Comparison of ENCODE assay signal across 9 cellular contexts in genomic region chr16:73047221-73047535, GRCh38. TPM values are rescaled to one million over a fixed set of nuclear protein-coding genes. Genes with fewer than 3 reads are reported as not detected.
DNase-seq lines count a peak whose midpoint lies in the region; ATAC-seq, FAIRE-seq and TF ChIP-seq lines count a peak whose summit lies in the region.
"Had no signal": no experiment of that assay in that cellular context is flagged by ENCODE, and none has a peak within 500 bp of the region (broad histone marks: within the 10 kb centered on the region; RNA-seq: fewer than 3 reads in every experiment).

No MANE protein-coding gene starts in this region.

- H3K9me3 ChIP-seq in heart left ventricle (no peaks in the 10 kb centered on the region), GM12878 (replicated peaks; ENCODE audit: control insufficient read depth, insufficient read depth, low read length) (no peaks in the 10 kb centered on the region)

- peak overlapping the region; percentile 87 to 97 (median 91) for H3K27ac ChIP-seq in heart left ventricle
- H3K27ac ChIP-seq in GM12878 (ENCODE audit: control insufficient read depth, insufficient read depth) = peak overlapping the region; percentile 48
- H3K27ac ChIP-seq in urinary bladder (ENCODE audit: low read depth) = peak overlapping the region; percentile 92

- RAD21 ChIA-PET in GM12878 (lab: Charles Lee; ENCODE audit: unreplicated experiment) = interaction anchor here (1.0 to 2.4 kb wide), 3 partner anchors 10 to 215 kb away, joined by 3 to 20 read pairs (median 6); no protein-coding TSS in a partner anchor

- FAIRE-seq in GM12878 (lab: Jason Lieb, UNC) = no peak

- intact Hi-C loops in heart left ventricle (cut with DNase I) = loop anchor here in 7 of 10 donors (5.0 to 10.0 kb wide), 7 partner anchors 60 to 215 kb away; no protein-coding TSS in a partner anchor
- intact Hi-C loops in cardiac septum (cut with DNase I) = loop anchor here (5.0 kb wide), 1 partner anchor 215 kb away; no protein-coding TSS in a partner anchor
- intact Hi-C loops in GM12878 (cut with micrococcal nuclease; ENCODE audit: unreplicated experiment) = no loop called here

- ATAC-seq in heart left ventricle (no peak), GM12878 (no peak), memory B cell (ENCODE audit: low read depth) (no peak)
- no peak for ATAC-seq in activated CD4-positive, CD25-positive, alpha-beta regulatory T cell treated with anti-CD3 and anti-CD28 coated beads, Interleukin-2, amount 50 U/mL, for 24 hours

- CTCF ChIA-PET in GM12878 (lab: Yijun Ruan, JAX) = interaction anchor here (0.9 to 11.3 kb wide), 6 partner anchors 10 to 457 kb away, joined by 3 to 57 read pairs (median 4); no protein-coding TSS in a partner anchor

- no peak for TF ChIP-seq EP300 in GM12878 (IDR thresholded peaks at IDR 0.05; ENCODE audit: borderline replicate concordance in 1 of 2, control insufficient read depth in 1 of 2, low read depth in 2 of 2, low read length in 2 of 2)

- peak overlapping the region; percentile 85 for H3K27ac Mint-ChIP-seq in memory B cell

- H3K4me3 Mint-ChIP-seq in memory B cell = peak overlapping the region; percentile 85

- H3K9ac ChIP-seq in GM12878 (ENCODE audit: control insufficient read depth, insufficient read depth, low read length) = peak overlapping the region; percentile 69

- H3K4me2 ChIP-seq in GM12878 (ENCODE audit: control insufficient read depth, insufficient read depth) = peak overlapping the region; percentile 88

- H3K79me2 ChIP-seq in GM12878 (ENCODE audit: control insufficient read depth, insufficient read depth, low read length) = peaks cover 20% of the 10 kb centered on the region

- no peak for DNase-seq in heart left ventricle
- DNase-seq in cardiac septum (ENCODE audit: low spot score) = no peak
- DNase-seq in GM12878 (ENCODE audit: low read depth, low spot score) = no peak
- no peak for DNase-seq in memory B cell (ENCODE audit: low spot score in 2 of 2)
- DNase-seq in inferior parietal cortex (ENCODE audit: extremely low spot score) = no peak
- DNase-seq in NOMO-1 (lab: John Stamatoyannopoulos, UW; ENCODE audit: unreplicated experiment in 2 of 2) = no peak
- DNase-seq: NCI-H1048 had no signal

- H3K27me3 ChIP-seq in heart left ventricle (no peaks in the 10 kb centered on the region), GM12878 (replicated peaks in 1 of 2; ENCODE audit: control insufficient read depth in 2 of 2, insufficient read depth in 2 of 2, low read length in 1 of 2) (no peaks in the 10 kb centered on the region)

- H3K4me1 Mint-ChIP-seq in memory B cell = peaks cover 15% of the 10 kb centered on the region

- H4K20me1 ChIP-seq in GM12878 (ENCODE audit: control insufficient read depth, insufficient read depth) = no peaks in the 10 kb centered on the region

- no peaks in the 10 kb centered on the region for H3K9me3 Mint-ChIP-seq in memory B cell

- SMC1A ChIA-PET in GM12878 (lab: Charles Lee; ENCODE audit: uncharacterized antibody, unreplicated experiment) = interaction anchor here (1.0 to 2.4 kb wide), 7 partner anchors 9 to 544 kb away, joined by 3 to 13 read pairs (median 5); no protein-coding TSS in a partner anchor

- 55 to 76% (median 61%) methylated on average over 6 of the region's 6 CpGs for WGBS in heart left ventricle, 4 donors
- WGBS in GM12878 (ENCODE audit: insufficient coverage, insufficient replicate concordance, low lambda C conversion rate, missing lambda C conversion rate) = 87% methylated on average over 6 of the region's 6 CpGs
- 29% methylated on average over 6 of the region's 6 CpGs for WGBS in urinary bladder

- POLR2A ChIA-PET in GM12878 (lab: Charles Lee) = interaction anchor here (0.6 to 1.2 kb wide), 4 partner anchors 9 to 21 kb away, joined by 3 to 14 read pairs (median 5); no protein-coding TSS in a partner anchor

- H3K4me3 ChIP-seq in heart left ventricle (peak overlapping the region; percentile 64 to 98 (median 82)), GM12878 (peak overlapping the region; percentile 80), urinary bladder (ENCODE audit: low read depth, low read length) (peak overlapping the region; percentile 94)

- no peak for TF ChIP-seq POLR2A in heart left ventricle (IDR thresholded peaks at IDR 0.05)
- TF ChIP-seq POLR2A in GM12878 (IDR thresholded peaks at IDR 0.05; ENCODE audit: low read depth, low read length) = no peak

- no TSS peak for BruUV-seq in GM12878 (replicated peaks; lab: Mats Ljungman, UMichigan)

- in situ Hi-C loops in GM12878 (cut with MboI) = no loop called here

- no peak overlapping the region for H2AFZ ChIP-seq in GM12878 (ENCODE audit: control insufficient read depth, low read depth, low read length)

- TF ChIP-seq RAD21 in GM12878 (IDR thresholded peaks at IDR 0.05; ENCODE audit: insufficient read depth, low read depth, low read length) = no peak

- H3K4me1 ChIP-seq in heart left ventricle = peaks cover 6 to 87% (median 61%) of the 10 kb centered on the region in 12 donors
- peaks cover 32% of the 10 kb centered on the region for H3K4me1 ChIP-seq in GM12878 (ENCODE audit: control insufficient read depth, insufficient read depth, low read length)
- peaks cover 4% of the 10 kb centered on the region for H3K4me1 ChIP-seq in urinary bladder (ENCODE audit: insufficient read depth)

- H3K36me3 ChIP-seq in heart left ventricle (no peaks in the 10 kb centered on the region), GM12878 (ENCODE audit: control insufficient read depth in 2 of 2, insufficient read depth in 2 of 2, low read length in 1 of 2) (no peaks in the 10 kb centered on the region), urinary bladder (ENCODE audit: insufficient read depth) (no peaks in the 10 kb centered on the region)

- TF ChIP-seq CTCF in heart left ventricle (IDR thresholded peaks at IDR 0.05) (no peak), GM12878 (IDR thresholded peaks at IDR 0.05 in 2 of 3, conservative IDR thresholded peaks at IDR 0.05 in 1 of 3; ENCODE audit: control insufficient read depth in 2 of 3, extremely low read depth in 1 of 3, insufficient read depth in 1 of 3, low read depth in 3 of 3, low read length in 3 of 3) (no peak)

- H3K27me3 Mint-ChIP-seq in memory B cell = no peaks in the 10 kb centered on the region

- H3K36me3 Mint-ChIP-seq in memory B cell = no peaks in the 10 kb centered on the region

TF ChIP-seq in GM12878, 131 proteins besides CTCF, POLR2A, EP300 and RAD21:
- no peak for TF ChIP-seq MYB (IDR thresholded peaks at IDR 0.05; ENCODE audit: borderline replicate concordance, low read depth, low read length)
- 0 out of 2 replicates have a peak, but pooled peaks have one; percentile 42 for TF ChIP-seq MLLT1 (IDR thresholded peaks at IDR 0.05)
- TF ChIP-seq NFXL1 (IDR thresholded peaks at IDR 0.05; ENCODE audit: borderline replicate concordance) = peak; percentile 79; the same call in 1 of the 2 replicates

RNA-seq across cellular contexts. Expression of gene ZFHX3, which starts 0.8 kb away (rescaled TPM):
- total RNA-seq in heart left ventricle (10 to 100 TPM in 6 of 9 donors, 1 to 10 TPM in 3; 7.8 to 21.6 (median 14.5) TPM), cardiac septum (15.7 TPM), GM12878 (2014; rRNA removed) (1.5 and 1.6 TPM in 2 replicates), GM12878 (2014; rRNA removed; fragmentation: Illumina TruSeq; extraction: Trizol) (1.4 and 2.4 TPM in 2 replicates), GM12878 (2021) (7.8 and 8.6 TPM in 2 replicates), urinary bladder (19.4 TPM)
- polyA plus RNA-seq in heart left ventricle (1 to 10 TPM; 3.8 to 4.0 TPM), GM12878 (2011; rRNA removed) (1.3 and 1.5 TPM in 2 replicates), GM12878 (2014; fragmentation: Illumina TruSeq; extraction: Trizol) (3.2 and 3.4 TPM in 2 replicates), GM12878 (2014; fragmentation: Nextera tagmentation; extraction: Ambion mirVana) (1 to 10 TPM in 1 of 2 experiments, under 1 TPM in 1; 0.68 to 3.5 TPM), GM12878 (2014; rRNA removed) (2.1 and 2.4 TPM in 2 replicates), GM12878 (2016; fragmentation: Nextera tagmentation; extraction: Ambion mirVana) (1 to 10 TPM; 2.0 to 2.8 TPM), urinary bladder (11.8 TPM)
- total RNA-seq in GM12878 (2013; cell fraction: nucleolus; rRNA removed) = 31.8 and 32.2 TPM in 2 replicates
- 1.5 TPM for polyA plus RNA-seq in GM12878 (2011; ENCODE audit: low read depth)
- 0.79 and 0.90 TPM in 2 replicates for polyA plus RNA-seq in GM12878 (2011; cell fraction: cytosol; rRNA removed)
- 1.6 and 2.4 TPM in 2 replicates for polyA plus RNA-seq in GM12878 (2011; cell fraction: nucleus; rRNA removed)
- 2.3 and 3.5 TPM in 2 replicates for polyA plus RNA-seq in GM12878 (2012)
- 5.3 and 6.6 TPM in 2 replicates for polyA minus RNA-seq in GM12878 (2011; rRNA and poly(A)+ RNA removed)
- 2.9 and 3.2 TPM in 2 replicates for polyA minus RNA-seq in GM12878 (2011; cell fraction: cytosol; rRNA and poly(A)+ RNA removed)
- polyA minus RNA-seq in GM12878 (2011; cell fraction: nucleus; rRNA and poly(A)+ RNA removed) = 6.0 and 15.7 TPM in 2 replicates
